12 cellular contexts compared by ENCODE assay signal in the genomic region with DNA sequence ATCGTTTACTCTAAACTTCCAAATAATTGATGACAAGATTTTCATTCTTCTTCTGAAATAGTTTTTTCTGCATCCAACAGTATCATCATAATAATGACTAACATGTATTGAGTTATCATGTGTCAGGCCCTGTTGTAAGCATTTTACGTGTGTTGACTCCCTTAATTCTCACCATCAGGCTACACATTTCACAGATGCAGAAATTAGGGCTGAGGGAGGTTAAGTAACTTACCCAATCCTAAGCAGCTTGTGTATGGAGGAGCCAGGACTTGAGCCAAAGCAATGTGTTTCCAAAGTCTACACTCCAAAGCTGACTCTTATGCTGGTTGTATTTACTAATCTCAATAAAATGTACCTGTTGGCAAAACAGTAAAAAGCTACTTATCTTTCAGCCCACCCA. TPM values are rescaled to one million over a fixed set of nuclear protein-coding genes. Genes with fewer than 3 reads are reported as not detected.
"Had no signal": no experiment of that assay in that cellular context is flagged by ENCODE, and none has a peak within 500 bp of the region (broad histone marks: within the 10 kb centered on the region; RNA-seq: fewer than 3 reads in every experiment).

No MANE protein-coding gene starts in this region.

- DNase-seq: GM23248, GOT3, H7, H9, HCEC 1CT, HFFc6 had no signal

- H3K27ac Mint-ChIP-seq: GM23338, H9, HFFc6 had no signal

- H3K9me3 Mint-ChIP-seq: GM23338, H9, HFFc6 had no signal

- ATAC-seq: GM23338, HCT116 had no signal

- H3K4me3 ChIP-seq: GM23248, GM23338, HAP-1 had no signal

- FAIRE-seq: H1, H54 had no signal

RNA-seq across cellular contexts. Expression of a gene that starts 11.2 kb away (rescaled TPM):
- total RNA-seq: GM23248, H4, HFFc6 had no signal
